Comparison of ENCODE assay signal across 9 cellular contexts in genomic region chr10:32149257-32149955, GRCh38.
A peak's percentile ranks its signal among the peaks of the same experiment; 100 is the strongest.
DNase-seq lines count a peak whose midpoint lies in the region; ATAC-seq and TF ChIP-seq lines count a peak whose summit lies in the region.
"Had no signal": no experiment of that assay in that cellular context is flagged by ENCODE, and none has a peak within 500 bp of the region (broad histone marks: within the 10 kb centered on the region; RNA-seq: fewer than 3 reads in every experiment).

No MANE protein-coding gene starts in this region.

- H3K4me3 ChIP-seq in AG10803 (ENCODE audit: low read length) (no peak overlapping the region; the same call in 1 of the 2 replicates), uterus (peak overlapping the region in 1 of 2 donors; percentile 5)

- H3K18ac ChIP-seq in H9 (ENCODE audit: insufficient read length, low read depth, low read length) = no peak overlapping the region

- WGBS in H9 (ENCODE audit: extremely low coverage, insufficient read length, low lambda C conversion rate) = no CpG with 5 or more reads among the region's 8 CpGs

- no peak overlapping the region for H4K8ac ChIP-seq in H9 (replicated peaks; ENCODE audit: insufficient read length, low read depth, low read length)

- peaks cover 41% of the 10 kb centered on the region for H3K4me1 Mint-ChIP-seq in activated T-helper 1 cell treated with anti-CD3 and anti-CD28 coated beads, Interleukin-12 subunit alpha, Interleukin-12 subunit beta, Interleukin-2, Interleukin-4 antibody, amounts not matched to agents 30 ng/mL and 10 ng/mL and 1 ng/mL, durations not matched to agents 14 hours and 24 hours and 36 hours (ENCODE audit: low read depth)
- peaks cover 14% of the 10 kb centered on the region in 2 experiments; a peak in 3 of 4 replicates for H3K4me1 Mint-ChIP-seq in H9

- peaks cover 0 to 3% of the 10 kb centered on the region in 2 donors for H3K4me1 ChIP-seq in uterus
- H3K4me1 ChIP-seq in H9 (ENCODE audit: insufficient read depth, low read length) = no peaks in the 10 kb centered on the region

- H2BK20ac ChIP-seq in H9 (ENCODE audit: low read depth, low read length, poor library complexity, severe bottlenecking) = no peak overlapping the region

- no peak overlapping the region for H2AFZ ChIP-seq in H9 (ENCODE audit: low read length)

- H4K20me1 ChIP-seq in H9 (ENCODE audit: control insufficient read depth, insufficient read depth, insufficient read length) = no peaks in the 10 kb centered on the region

- no peak overlapping the region for H3K56ac ChIP-seq in H9 (ENCODE audit: insufficient read length, low read depth, low read length)

- no peaks in the 10 kb centered on the region for H3K27me3 Mint-ChIP-seq in activated T-helper 1 cell treated with anti-CD3 and anti-CD28 coated beads, Interleukin-12 subunit alpha, Interleukin-12 subunit beta, Interleukin-2, Interleukin-4 antibody, amounts not matched to agents 30 ng/mL and 10 ng/mL and 1 ng/mL, durations not matched to agents 14 hours and 24 hours and 36 hours (ENCODE audit: insufficient read depth)
- no peaks in the 10 kb centered on the region for H3K27me3 Mint-ChIP-seq in H9 (ENCODE audit: low read depth)

- no peak overlapping the region for H4K5ac ChIP-seq in H9 (ENCODE audit: insufficient read length, low read depth, low read length)

- H3K4ac ChIP-seq in H9 (ENCODE audit: low read depth, low read length) = no peak overlapping the region

- H3K27ac ChIP-seq in uterus = peak overlapping the region; percentile 64 to 79
- no peak overlapping the region for H3K27ac ChIP-seq in H9 (ENCODE audit: insufficient read length, low read depth, low read length)
- H3K27ac ChIP-seq: HL-60 had no signal

- H3K14ac ChIP-seq in H9 (ENCODE audit: insufficient read depth, low read length) = no peak overlapping the region

- H2BK5ac ChIP-seq in H9 (ENCODE audit: insufficient read length, low read length) = no peak overlapping the region

- no peaks in the 10 kb centered on the region for H3K23me2 ChIP-seq in H9 (ENCODE audit: insufficient read length, low read depth, low read length, poor library complexity, severe bottlenecking)

- H3K79me1 ChIP-seq in H9 (ENCODE audit: insufficient read depth, low read depth, low read length, poor library complexity, severe bottlenecking) = no peaks in the 10 kb centered on the region

- TF ChIP-seq POLR2A in uterus (IDR thresholded peaks at IDR 0.05) = peak in 1 of 2 donors; percentile 14

- H3K9ac ChIP-seq in H9 (ENCODE audit: extremely low read depth, insufficient read length, low read length) = no peak overlapping the region

- H3K27me3 ChIP-seq in uterus (no peaks in the 10 kb centered on the region), H9 (ENCODE audit: insufficient read depth, low read length) (no peaks in the 10 kb centered on the region)

- H3K9me3 Mint-ChIP-seq in activated T-helper 1 cell treated with anti-CD3 and anti-CD28 coated beads, Interleukin-12 subunit alpha, Interleukin-12 subunit beta, Interleukin-2, Interleukin-4 antibody, amounts not matched to agents 30 ng/mL and 10 ng/mL and 1 ng/mL, durations not matched to agents 14 hours and 24 hours and 36 hours = peaks cover 19% of the 10 kb centered on the region
- peaks cover 10 to 11% of the 10 kb centered on the region in 2 experiments for H3K9me3 Mint-ChIP-seq in H9

- H2BK12ac ChIP-seq in H9 (ENCODE audit: insufficient read length, low read depth, low read length) = no peak overlapping the region

- H2AK5ac ChIP-seq in H9 (ENCODE audit: insufficient read length, low read length) = no peak overlapping the region

- no peak overlapping the region for H3T11ph ChIP-seq in H9 (ENCODE audit: low read length)

- H2BK15ac ChIP-seq in H9 (ENCODE audit: low read depth, low read length) = no peak overlapping the region

- no peaks in the 10 kb centered on the region for H3K36me3 ChIP-seq in uterus

- no peak overlapping the region for H3K23ac ChIP-seq in H9 (ENCODE audit: insufficient read length, low read depth, low read length)

- peak overlapping the region; percentile 45 for H3K4me3 Mint-ChIP-seq in activated T-helper 1 cell treated with anti-CD3 and anti-CD28 coated beads, Interleukin-12 subunit alpha, Interleukin-12 subunit beta, Interleukin-2, Interleukin-4 antibody, amounts not matched to agents 30 ng/mL and 10 ng/mL and 1 ng/mL, durations not matched to agents 14 hours and 24 hours and 36 hours
- no peak overlapping the region for H3K4me3 Mint-ChIP-seq in H9

- H3K9me3 ChIP-seq in uterus = peaks cover 0 to 8% of the 10 kb centered on the region in 2 donors
- no peaks in the 10 kb centered on the region for H3K9me3 ChIP-seq in H9 (ENCODE audit: control insufficient read depth, low read depth, low read length)

- H2BK120ac ChIP-seq in H9 (ENCODE audit: low read depth, low read length, poor library complexity, severe bottlenecking) = no peak overlapping the region

- H3K27ac Mint-ChIP-seq in activated T-helper 1 cell treated with anti-CD3 and anti-CD28 coated beads, Interleukin-12 subunit alpha, Interleukin-12 subunit beta, Interleukin-2, Interleukin-4 antibody, amounts not matched to agents 30 ng/mL and 10 ng/mL and 1 ng/mL, durations not matched to agents 14 hours and 24 hours and 36 hours = peak overlapping the region; percentile 94
- peak overlapping the region in 1 of 3 experiments; percentile 65; a peak in 4 of 7 replicates for H3K27ac Mint-ChIP-seq in H9

- no peak overlapping the region for H3K4me2 ChIP-seq in H9 (ENCODE audit: insufficient read depth, insufficient read length, low read length)

- H3K79me2 ChIP-seq in H9 (ENCODE audit: insufficient read depth, low read length) = no peaks in the 10 kb centered on the region

- H4K91ac ChIP-seq in H9 (ENCODE audit: insufficient read length, low read depth, low read length) = no peak overlapping the region

- ATAC-seq in GM19351 (IDR thresholded peaks at IDR 0.05; ENCODE audit: unreplicated experiment) (peak; percentile 97), HG03175 (IDR thresholded peaks at IDR 0.05; ENCODE audit: unreplicated experiment) (peak; percentile 89)

- intact Hi-C loops in activated T-helper 1 cell treated with anti-CD3 and anti-CD28 coated beads, Interleukin-12 subunit alpha, Interleukin-12 subunit beta, Interleukin-2, Interleukin-4 antibody, amounts not matched to agents 30 ng/mL and 10 ng/mL and 1 ng/mL, durations not matched to agents 14 hours and 24 hours and 36 hours (cut with micrococcal nuclease) = loop anchor here (1.0 to 2.0 kb wide), 5 partner anchors 93 to 987 kb away; partner anchors contain the start of gene KIF5B
- intact Hi-C loops in uterus (cut with DNase I; ENCODE audit: low total_unique reads) = no loop called here

- DNase-seq in AG10803 (ENCODE audit: low read depth) (peak; percentile 94), inferior parietal cortex (ENCODE audit: extremely low spot score) (peak; percentile 15), uterus (peak; percentile 87 to 88), H9 (no peak), KG1 (lab: John Stamatoyannopoulos, UW) (no peak)
- DNase-seq in activated T-helper 1 cell treated with anti-CD3 and anti-CD28 coated beads, Interleukin-12 subunit alpha, Interleukin-12 subunit beta, Interleukin-2, Interleukin-4 antibody, amounts not matched to agents 30 ng/mL and 10 ng/mL and 1 ng/mL, durations not matched to agents 14 hours and 24 hours and 36 hours (ENCODE audit: low spot score) = peak; percentile 36

- H3K36me3 Mint-ChIP-seq in activated T-helper 1 cell treated with anti-CD3 and anti-CD28 coated beads, Interleukin-12 subunit alpha, Interleukin-12 subunit beta, Interleukin-2, Interleukin-4 antibody, amounts not matched to agents 30 ng/mL and 10 ng/mL and 1 ng/mL, durations not matched to agents 14 hours and 24 hours and 36 hours (ENCODE audit: low read depth) = peaks cover 11% of the 10 kb centered on the region
- peaks cover 0 to 13% (median 4%) of the 10 kb centered on the region in 3 experiments; a peak in 3 of 7 replicates for H3K36me3 Mint-ChIP-seq in H9 (ENCODE audit: insufficient read depth in 1 of 3, low read depth in 3 of 3)

- TF ChIP-seq CTCF in AG10803 (conservative IDR thresholded peaks at IDR 0.05; ENCODE audit: low read length) (peak; percentile 23; the same call in 1 of the 2 replicates), uterus (IDR thresholded peaks at IDR 0.05) (no peak), H9 (conservative IDR thresholded peaks at IDR 0.05) (no peak)

Comparison
In these comparisons a context has a peak if more than half of its experiments do, and no peak if none do; other contexts are left out.
1. DNase-seq: peak in AG10803 (single experiment), activated T-helper 1 cell treated with anti-CD3 and anti-CD28 coated beads, Interleukin-12 subunit alpha, Interleukin-12 subunit beta, Interleukin-2, Interleukin-4 antibody, amounts not matched to agents 30 ng/mL and 10 ng/mL and 1 ng/mL, durations not matched to agents 14 hours and 24 hours and 36 hours (single experiment), inferior parietal cortex (single experiment) and uterus (2 of 2); none in H9 (single experiment) and KG1 (single experiment).